ENCODE assay signal across 25 cellular contexts in the genomic region with DNA sequence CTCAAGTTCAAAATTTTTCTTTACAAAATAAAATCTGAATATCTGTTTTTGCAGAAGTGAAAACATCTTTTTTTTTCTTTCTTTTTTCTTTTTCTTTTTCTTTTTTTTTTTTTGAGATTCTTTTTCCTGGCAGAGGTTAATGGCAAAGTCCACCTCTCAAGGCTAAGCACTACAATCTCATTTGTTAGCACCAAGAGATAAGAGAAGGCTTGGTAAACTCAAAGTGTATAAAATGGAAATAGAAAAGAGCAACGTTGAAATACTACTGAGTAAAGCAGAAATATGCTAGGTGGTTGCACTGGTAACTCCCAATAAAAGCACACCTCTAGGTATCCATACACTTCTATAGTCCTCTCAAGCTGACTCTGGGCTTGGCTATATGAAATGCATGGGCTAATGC.
"Had no signal": no experiment of that assay in that cellular context is flagged by ENCODE, and none has a peak within 500 bp of the region (broad histone marks: within the 10 kb centered on the region; RNA-seq: fewer than 3 reads in every experiment).

No MANE protein-coding gene starts in this region.

- H3K27me3 ChIP-seq: heart left ventricle, left lung, neural progenitor cell, neutrophil, right atrium auricular region, right lobe of liver, suprapubic skin, tibial artery, uterus had no signal

- ATAC-seq: heart left ventricle, left cardiac atrium, left lung, lower lobe of right lung, natural killer cell had no signal

- H3K4me2 ChIP-seq: neural progenitor cell had no signal

- H3K27ac ChIP-seq: heart left ventricle, left lung, lower lobe of right lung, neural progenitor cell, neutrophil, right atrium auricular region, right lobe of liver, suprapubic skin, thoracic aorta, tibial artery, uterus had no signal

- H3K4me3 ChIP-seq: heart left ventricle, left lung, lower lobe of right lung, neural progenitor cell, right atrium auricular region, right lobe of liver, suprapubic skin, thoracic aorta, tibial artery, uterus had no signal

- DNase-seq: heart left ventricle; kidney glomerular epithelial cell; left cardiac atrium; left lung; lower lobe of right lung; mammary epithelial cell; mesenchymal stem cell; naive B cell; natural killer cell; nephron progenitor cell; occipital lobe; right lobe of liver; stimulated activated CD4-positive, alpha-beta T cell treated with anti-CD3 and anti-CD28 coated beads, Interleukin-12 subunit alpha, Interleukin-12 subunit beta, amount 100 ng/mL, for 4 hours; stimulated activated CD4-positive, alpha-beta T cell treated with anti-CD3 and anti-CD28 coated beads, Interleukin-15, amount 100 ng/mL, for 24 hours; stimulated activated CD4-positive, alpha-beta T cell treated with anti-CD3 and anti-CD28 coated beads, Interleukin-2, amount 100 ng/mL, for 24 hours; stimulated activated CD4-positive, alpha-beta T cell treated with anti-CD3 and anti-CD28 coated beads, Interleukin-4, amount 100 ng/mL, for 1 hour; stimulated activated naive CD4-positive, alpha-beta T cell; tibial artery; trophoblast cell; uterus had no signal

- H3K36me3 ChIP-seq: heart left ventricle, left lung, lower lobe of right lung, neural progenitor cell, neutrophil, right atrium auricular region, right lobe of liver, suprapubic skin, thoracic aorta, tibial artery, uterus had no signal

- H2AFZ ChIP-seq: neural progenitor cell had no signal

- H3K4me1 ChIP-seq: lower lobe of right lung, neural progenitor cell, right atrium auricular region, suprapubic skin, tibial artery, uterus had no signal

- H3K9me3 ChIP-seq: heart left ventricle, left lung, lower lobe of right lung, neutrophil, right atrium auricular region, right lobe of liver, suprapubic skin, thoracic aorta, tibial artery, uterus had no signal
